8 cellular contexts compared by ENCODE assay signal in the genomic region with DNA sequence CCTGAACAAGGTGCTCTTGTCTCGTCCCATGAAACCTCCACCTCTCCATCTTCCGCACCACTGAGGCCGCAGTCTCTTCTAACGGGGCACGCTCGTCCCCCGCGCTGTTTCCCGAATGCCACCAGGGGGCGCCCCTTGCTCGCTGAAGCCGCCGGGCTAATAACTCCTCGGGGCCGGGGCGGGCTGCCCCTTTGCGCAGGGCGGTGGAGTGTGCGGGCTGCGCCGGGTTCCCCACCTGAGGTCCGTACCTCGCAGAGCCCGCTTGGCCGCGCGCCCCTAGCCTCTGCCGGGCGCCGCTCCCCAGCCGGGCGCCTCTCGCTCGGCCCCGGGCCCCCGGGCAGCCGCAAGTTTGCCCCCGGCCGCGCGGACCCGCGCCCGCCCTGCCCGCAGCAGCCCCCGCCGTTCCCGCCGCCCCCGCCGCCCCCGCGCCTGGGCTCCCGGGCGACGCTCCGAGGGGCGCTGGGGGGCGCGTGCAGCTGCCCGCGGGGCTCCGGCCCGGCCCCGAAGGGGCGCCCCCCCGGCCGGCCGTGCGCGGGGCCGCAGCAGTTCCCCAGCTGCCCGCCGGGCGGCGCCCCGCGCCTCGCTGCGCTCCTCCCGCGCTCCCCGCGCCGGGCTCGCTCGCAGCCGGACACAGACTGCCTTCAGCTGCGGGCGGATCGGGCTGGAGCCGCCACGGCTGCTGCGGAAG. TPM values are rescaled to one million over a fixed set of nuclear protein-coding genes. Genes with fewer than 3 reads are reported as not detected.
DNase-seq lines count a peak whose midpoint lies in the region; ATAC-seq and TF ChIP-seq lines count a peak whose summit lies in the region.

A gene with protein sequence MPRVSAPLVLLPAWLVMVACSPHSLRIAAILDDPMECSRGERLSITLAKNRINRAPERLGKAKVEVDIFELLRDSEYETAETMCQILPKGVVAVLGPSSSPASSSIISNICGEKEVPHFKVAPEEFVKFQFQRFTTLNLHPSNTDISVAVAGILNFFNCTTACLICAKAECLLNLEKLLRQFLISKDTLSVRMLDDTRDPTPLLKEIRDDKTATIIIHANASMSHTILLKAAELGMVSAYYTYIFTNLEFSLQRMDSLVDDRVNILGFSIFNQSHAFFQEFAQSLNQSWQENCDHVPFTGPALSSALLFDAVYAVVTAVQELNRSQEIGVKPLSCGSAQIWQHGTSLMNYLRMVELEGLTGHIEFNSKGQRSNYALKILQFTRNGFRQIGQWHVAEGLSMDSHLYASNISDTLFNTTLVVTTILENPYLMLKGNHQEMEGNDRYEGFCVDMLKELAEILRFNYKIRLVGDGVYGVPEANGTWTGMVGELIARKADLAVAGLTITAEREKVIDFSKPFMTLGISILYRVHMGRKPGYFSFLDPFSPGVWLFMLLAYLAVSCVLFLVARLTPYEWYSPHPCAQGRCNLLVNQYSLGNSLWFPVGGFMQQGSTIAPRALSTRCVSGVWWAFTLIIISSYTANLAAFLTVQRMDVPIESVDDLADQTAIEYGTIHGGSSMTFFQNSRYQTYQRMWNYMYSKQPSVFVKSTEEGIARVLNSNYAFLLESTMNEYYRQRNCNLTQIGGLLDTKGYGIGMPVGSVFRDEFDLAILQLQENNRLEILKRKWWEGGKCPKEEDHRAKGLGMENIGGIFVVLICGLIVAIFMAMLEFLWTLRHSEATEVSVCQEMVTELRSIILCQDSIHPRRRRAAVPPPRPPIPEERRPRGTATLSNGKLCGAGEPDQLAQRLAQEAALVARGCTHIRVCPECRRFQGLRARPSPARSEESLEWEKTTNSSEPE (plus strand): TSS at position 633 of the 688 bp plus-strand sequence. CDS start 148,571 bp downstream, outside the sequence.

- DNase-seq in ELR (ENCODE audit: low read depth) (peak; percentile 78), HAP-1 (ENCODE audit: low spot score in 2 of 2) (peak; percentile 63 to 92), MM.1S (peak; percentile 89), Right ventricle myocardium superior (peak; percentile 88), pons (ENCODE audit: low spot score) (peak; percentile 67), transverse colon (peak; percentile 81)
- DNase-seq in activated naive CD4-positive, alpha-beta T cell treated with anti-CD3 and anti-CD28 coated beads, Interleukin-2, amount 50 U/mL, for 16 hours = peak; percentile 75

- no peaks in the 10 kb centered on the region for H3K9me2 ChIP-seq in MM.1S (replicated peaks; ENCODE audit: insufficient read depth, low read length)

- TF ChIP-seq CTCF in MM.1S (IDR thresholded peaks at IDR 0.05; ENCODE audit: low read length) (peak; percentile 89), transverse colon (IDR thresholded peaks at IDR 0.05) (peak; percentile 89 to 95 (median 91))

- H3K36me3 ChIP-seq in HAP-1 (replicated peaks) = no peaks in the 10 kb centered on the region
- no peaks in the 10 kb centered on the region for H3K36me3 ChIP-seq in MM.1S (replicated peaks; ENCODE audit: insufficient read depth, low read length)
- no peaks in the 10 kb centered on the region for H3K36me3 ChIP-seq in transverse colon

- H3K4me2 ChIP-seq in MM.1S (ENCODE audit: low read depth, low read length) = peak within 1 kb of the TSS; percentile 68

- H3K4me3 ChIP-seq in HAP-1 (peak within 1 kb of the TSS; percentile 42), MM.1S (ENCODE audit: low read length) (peak within 1 kb of the TSS; percentile 67), transverse colon (peak within 1 kb of the TSS in 3 of 4 donors; percentile 33 to 49 (median 43))

- H3K27me3 ChIP-seq in HAP-1 (ENCODE audit: low read depth) = no peaks in the 10 kb centered on the region
- no peaks in the 10 kb centered on the region for H3K27me3 ChIP-seq in MM.1S (replicated peaks; ENCODE audit: insufficient read depth, low read length)
- peaks cover 90% of the 10 kb centered on the region for H3K27me3 ChIP-seq in transverse colon

- peak; percentile 94 for ATAC-seq in SK-N-SH treated with all-trans-retinoic acid at 6 μM for 48 hours
- ATAC-seq in Right ventricle myocardium superior (ENCODE audit: poor library complexity) = peak; percentile 97

- 0 to 3% methylated on average over 1 to 17 of the region's 94 CpGs for WGBS in transverse colon (ENCODE audit: low coverage in 1 of 2), 2 donors

- H3F3A ChIP-seq in MM.1S (ENCODE audit: insufficient read depth, low read length) = peaks cover 7% of the 10 kb centered on the region

- H3K4me1 ChIP-seq in HAP-1 (no peaks in the 10 kb centered on the region), MM.1S (ENCODE audit: low read length) (peaks cover 15% of the 10 kb centered on the region), transverse colon (peaks cover 0 to 5% (median 0%) of the 10 kb centered on the region in 4 donors)

- no peaks in the 10 kb centered on the region for H3K9me3 ChIP-seq in HAP-1
- no peaks in the 10 kb centered on the region for H3K9me3 ChIP-seq in MM.1S (replicated peaks; ENCODE audit: insufficient read depth, low read length)
- no peaks in the 10 kb centered on the region for H3K9me3 ChIP-seq in transverse colon

- H3K79me2 ChIP-seq in MM.1S (ENCODE audit: low read length) = peaks cover 5% of the 10 kb centered on the region; the same call in 1 of the 2 replicates

- in situ Hi-C loops in HAP-1 (cut with MboI; ENCODE audit: low sequenced_read_pairs) (loop anchor here (5.0 to 25.0 kb wide), 3 partner anchors 174 to 676 kb away; no protein-coding TSS in a partner anchor), transverse colon (cut with MboI; ENCODE audit: low pct_ligation_motif_present in 1 of 4, low pct_unique_long_range_greater_than_20kb in 1 of 4, low sequenced_read_pairs in 3 of 4) (loop anchor here (10.0 to 25.0 kb wide), 6 partner anchors 174 to 676 kb away; a partner anchor contains a TSS)

- TF ChIP-seq POLR2A in transverse colon (IDR thresholded peaks at IDR 0.05) = no peak

- TF ChIP-seq EP300 in transverse colon (IDR thresholded peaks at IDR 0.05; ENCODE audit: low read depth) = no peak

- H2AFZ ChIP-seq in MM.1S (ENCODE audit: low read length) = peak within 1 kb of the TSS; percentile 42; the same call in 1 of the 2 replicates

- intact Hi-C loops in Right ventricle myocardium superior (cut with DNase I) = loop anchor here (2.0 to 10.0 kb wide), 5 partner anchors 172 to 684 kb away; no protein-coding TSS in a partner anchor
- intact Hi-C loops in transverse colon (cut with DNase I; ENCODE audit: low total_unique reads) = loop anchor here (5.0 to 10.0 kb wide), 2 partner anchors 286 to 684 kb away; no protein-coding TSS in a partner anchor

- peak within 1 kb of the TSS; percentile 52; the same call in 1 of the 2 replicates for H3K9ac ChIP-seq in MM.1S (ENCODE audit: low read length)

- no peaks in the 10 kb centered on the region for H4K20me1 ChIP-seq in MM.1S (ENCODE audit: insufficient read depth, low read length)

- H3K27ac ChIP-seq in MM.1S (ENCODE audit: low read length) (no peak within 1 kb of the TSS), transverse colon (no peak within 1 kb of the TSS)

TF ChIP-seq in SK-N-SH treated with all-trans-retinoic acid at 6 μM for 48 hours, 23 proteins besides CTCF, POLR2A, EP300 and RAD21 (continues in another document):
- TF ChIP-seq TCF4 (CRISPR knock-in tag; IDR thresholded peaks at IDR 0.05; ENCODE audit: borderline replicate concordance) (no peak), ARNTL (CRISPR knock-in tag; IDR thresholded peaks at IDR 0.05; ENCODE audit: borderline replicate concordance, low read depth) (no peak), RARB (CRISPR knock-in tag; IDR thresholded peaks at IDR 0.05) (no peak), TOX (CRISPR knock-in tag; IDR thresholded peaks at IDR 0.05; ENCODE audit: borderline replicate concordance) (no peak), ZFP3 (CRISPR knock-in tag; IDR thresholded peaks at IDR 0.05) (no peak), BACH2 (CRISPR knock-in tag; IDR thresholded peaks at IDR 0.05; ENCODE audit: borderline replicate concordance) (no peak), ZFP30 (CRISPR knock-in tag; IDR thresholded peaks at IDR 0.05) (no peak)
- TF ChIP-seq, protein P1, sequence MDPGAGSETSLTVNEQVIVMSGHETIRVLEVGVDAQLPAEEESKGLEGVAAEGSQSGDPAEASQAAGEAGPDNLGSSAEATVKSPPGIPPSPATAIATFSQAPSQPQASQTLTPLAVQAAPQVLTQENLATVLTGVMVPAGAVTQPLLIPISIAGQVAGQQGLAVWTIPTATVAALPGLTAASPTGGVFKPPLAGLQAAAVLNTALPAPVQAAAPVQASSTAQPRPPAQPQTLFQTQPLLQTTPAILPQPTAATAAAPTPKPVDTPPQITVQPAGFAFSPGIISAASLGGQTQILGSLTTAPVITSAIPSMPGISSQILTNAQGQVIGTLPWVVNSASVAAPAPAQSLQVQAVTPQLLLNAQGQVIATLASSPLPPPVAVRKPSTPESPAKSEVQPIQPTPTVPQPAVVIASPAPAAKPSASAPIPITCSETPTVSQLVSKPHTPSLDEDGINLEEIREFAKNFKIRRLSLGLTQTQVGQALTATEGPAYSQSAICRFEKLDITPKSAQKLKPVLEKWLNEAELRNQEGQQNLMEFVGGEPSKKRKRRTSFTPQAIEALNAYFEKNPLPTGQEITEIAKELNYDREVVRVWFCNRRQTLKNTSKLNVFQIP (CRISPR knock-in tag; IDR thresholded peaks at IDR 0.05; ENCODE audit: borderline replicate concordance, low read depth) = no peak
- TF ChIP-seq, protein P2, sequence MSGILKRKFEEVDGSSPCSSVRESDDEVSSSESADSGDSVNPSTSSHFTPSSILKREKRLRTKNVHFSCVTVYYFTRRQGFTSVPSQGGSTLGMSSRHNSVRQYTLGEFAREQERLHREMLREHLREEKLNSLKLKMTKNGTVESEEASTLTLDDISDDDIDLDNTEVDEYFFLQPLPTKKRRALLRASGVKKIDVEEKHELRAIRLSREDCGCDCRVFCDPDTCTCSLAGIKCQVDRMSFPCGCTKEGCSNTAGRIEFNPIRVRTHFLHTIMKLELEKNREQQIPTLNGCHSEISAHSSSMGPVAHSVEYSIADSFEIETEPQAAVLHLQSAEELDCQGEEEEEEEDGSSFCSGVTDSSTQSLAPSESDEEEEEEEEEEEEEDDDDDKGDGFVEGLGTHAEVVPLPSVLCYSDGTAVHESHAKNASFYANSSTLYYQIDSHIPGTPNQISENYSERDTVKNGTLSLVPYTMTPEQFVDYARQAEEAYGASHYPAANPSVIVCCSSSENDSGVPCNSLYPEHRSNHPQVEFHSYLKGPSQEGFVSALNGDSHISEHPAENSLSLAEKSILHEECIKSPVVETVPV (CRISPR knock-in tag; IDR thresholded peaks at IDR 0.05) = no peak
- TF ChIP-seq, protein P3, sequence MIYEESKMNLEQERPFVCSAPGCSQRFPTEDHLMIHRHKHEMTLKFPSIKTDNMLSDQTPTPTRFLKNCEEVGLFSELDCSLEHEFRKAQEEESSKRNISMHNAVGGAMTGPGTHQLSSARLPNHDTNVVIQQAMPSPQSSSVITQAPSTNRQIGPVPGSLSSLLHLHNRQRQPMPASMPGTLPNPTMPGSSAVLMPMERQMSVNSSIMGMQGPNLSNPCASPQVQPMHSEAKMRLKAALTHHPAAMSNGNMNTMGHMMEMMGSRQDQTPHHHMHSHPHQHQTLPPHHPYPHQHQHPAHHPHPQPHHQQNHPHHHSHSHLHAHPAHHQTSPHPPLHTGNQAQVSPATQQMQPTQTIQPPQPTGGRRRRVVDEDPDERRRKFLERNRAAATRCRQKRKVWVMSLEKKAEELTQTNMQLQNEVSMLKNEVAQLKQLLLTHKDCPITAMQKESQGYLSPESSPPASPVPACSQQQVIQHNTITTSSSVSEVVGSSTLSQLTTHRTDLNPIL (CRISPR knock-in tag; IDR thresholded peaks at IDR 0.05; ENCODE audit: low read depth) = no peak

RNA-seq across cellular contexts. Expression of the gene that starts here (rescaled TPM):
- 0.11 TPM for total RNA-seq in Right ventricle myocardium superior
- 1 to 10 TPM in 1 of 4 donors, not detected in 3; 2.6 TPM for total RNA-seq in transverse colon

Comparison
In these comparisons a context has a peak if more than half of its experiments do, and no peak if none do; other contexts are left out.
1. Peak in DNase-seq and ATAC-seq in Right ventricle myocardium superior; RNA of the gene not detected or under 1 TPM.